In the genomic region with DNA sequence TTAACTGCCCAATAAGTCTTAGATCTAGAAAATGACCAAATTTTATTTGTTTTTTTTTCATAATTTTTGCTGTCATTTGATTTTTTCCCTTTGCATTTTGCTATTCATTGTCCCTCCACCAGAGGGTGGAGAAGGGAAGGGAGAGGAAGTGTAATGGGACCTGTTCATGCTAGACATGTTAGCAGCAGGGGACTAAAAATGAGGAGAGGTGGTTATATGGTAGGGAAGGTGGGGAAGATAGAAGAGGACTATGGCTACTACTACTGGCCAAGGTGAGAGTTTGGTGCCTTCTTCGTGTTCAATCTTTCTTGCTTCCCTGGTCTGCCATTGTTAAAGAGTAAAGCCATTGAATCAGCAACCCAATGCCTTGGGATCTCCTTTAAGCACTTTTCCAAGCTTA, we compare ENCODE assay signal across 9 cellular contexts. TPM values are rescaled to one million over a fixed set of nuclear protein-coding genes. Genes with fewer than 3 reads are reported as not detected.
DNase-seq lines count a peak whose midpoint lies in the region; ATAC-seq, FAIRE-seq and TF ChIP-seq lines count a peak whose summit lies in the region.
"Had no signal": no experiment of that assay in that cellular context is flagged by ENCODE, and none has a peak within 500 bp of the region (broad histone marks: within the 10 kb centered on the region; RNA-seq: fewer than 3 reads in every experiment).

No MANE protein-coding gene starts in this region.

- H3K4me1 Mint-ChIP-seq in H9, result peaks cover 3 to 9% of the 10 kb centered on the region in 2 experiments
- no peaks in the 10 kb centered on the region for H3K4me1 Mint-ChIP-seq in stimulated activated naive CD8-positive, alpha-beta T cell treated with anti-CD3 and anti-CD28 coated beads, Interleukin-15, amount 100 ng/mL, for 72 hours

- no peak overlapping the region for H2BK12ac ChIP-seq in H9 (ENCODE audit: insufficient read length, low read depth, low read length)

- H2AFZ ChIP-seq in H9 (ENCODE audit: low read length), result no peak overlapping the region

- no peak overlapping the region for H3K27ac ChIP-seq in C4-2B
- no peak overlapping the region for H3K27ac ChIP-seq in H9 (ENCODE audit: insufficient read length, low read depth, low read length)
- H3K27ac ChIP-seq in RWPE2 (ENCODE audit: poor library complexity, severe bottlenecking), result no peak overlapping the region

- no peak overlapping the region for H2BK5ac ChIP-seq in H9 (ENCODE audit: insufficient read length, low read length)

- H3K4ac ChIP-seq in H9 (ENCODE audit: low read depth, low read length), result no peak overlapping the region

- peak; percentile 5 for FAIRE-seq in urothelium cell line (lab: Jason Lieb, UNC)
- FAIRE-seq: endometrium had no signal

- ATAC-seq in RWPE2 (ENCODE audit: low read depth) (peak; percentile 75), HG03354 (IDR thresholded peaks at IDR 0.05; ENCODE audit: poor library complexity, severe bottlenecking, unreplicated experiment) (no peak), HG03025 (IDR thresholded peaks at IDR 0.05; ENCODE audit: low FRiP score, unreplicated experiment) (no peak)
- no peak for ATAC-seq in stimulated activated naive CD8-positive, alpha-beta T cell treated with anti-CD3 and anti-CD28 coated beads, Interleukin-15, amount 100 ng/mL, for 72 hours

- H2BK20ac ChIP-seq in H9 (ENCODE audit: low read depth, low read length, poor library complexity, severe bottlenecking), result no peak overlapping the region

- H3K79me1 ChIP-seq in H9 (ENCODE audit: insufficient read depth, low read depth, low read length, poor library complexity, severe bottlenecking), result no peaks in the 10 kb centered on the region

- H3K79me2 ChIP-seq in H9 (ENCODE audit: insufficient read depth, low read length), result no peaks in the 10 kb centered on the region

- H2AK5ac ChIP-seq in H9 (ENCODE audit: insufficient read length, low read length), result no peak overlapping the region

- no peaks in the 10 kb centered on the region for H3K23me2 ChIP-seq in H9 (ENCODE audit: insufficient read length, low read depth, low read length, poor library complexity, severe bottlenecking)

- no peak overlapping the region for H2BK120ac ChIP-seq in H9 (ENCODE audit: low read depth, low read length, poor library complexity, severe bottlenecking)

- H3K27me3 ChIP-seq in H9 (ENCODE audit: insufficient read depth, low read length), result no peaks in the 10 kb centered on the region
- no peaks in the 10 kb centered on the region for H3K27me3 ChIP-seq in RWPE2 (ENCODE audit: insufficient read depth, poor library complexity, severe bottlenecking)

- no peak overlapping the region for H3K9ac ChIP-seq in H9 (ENCODE audit: extremely low read depth, insufficient read length, low read length)

- WGBS in H9 (ENCODE audit: extremely low coverage, insufficient read length, low lambda C conversion rate), result no CpG with 5 or more reads among the region's 1 CpG

- no peak overlapping the region for H3K4me3 Mint-ChIP-seq in H9
- no peak overlapping the region for H3K4me3 Mint-ChIP-seq in stimulated activated naive CD8-positive, alpha-beta T cell treated with anti-CD3 and anti-CD28 coated beads, Interleukin-15, amount 100 ng/mL, for 72 hours

- no peak overlapping the region for H3K56ac ChIP-seq in H9 (ENCODE audit: insufficient read length, low read depth, low read length)

- H3K9me3 Mint-ChIP-seq in H9, result no peaks in the 10 kb centered on the region
- no peaks in the 10 kb centered on the region for H3K9me3 Mint-ChIP-seq in stimulated activated naive CD8-positive, alpha-beta T cell treated with anti-CD3 and anti-CD28 coated beads, Interleukin-15, amount 100 ng/mL, for 72 hours

- H3T11ph ChIP-seq in H9 (ENCODE audit: low read length), result no peak overlapping the region

- TF ChIP-seq CTCF in C4-2B (conservative IDR thresholded peaks at IDR 0.05) (peak; percentile 74), H9 (conservative IDR thresholded peaks at IDR 0.05) (peak; percentile 83), RWPE2 (IDR thresholded peaks at IDR 0.05; ENCODE audit: poor library complexity, severe bottlenecking) (peak; percentile 96)

- H3K23ac ChIP-seq in H9 (ENCODE audit: insufficient read length, low read depth, low read length), result no peak overlapping the region

- no peak overlapping the region for H4K8ac ChIP-seq in H9 (replicated peaks; ENCODE audit: insufficient read length, low read depth, low read length)

- H2BK15ac ChIP-seq in H9 (ENCODE audit: low read depth, low read length), result no peak overlapping the region

- no peak overlapping the region for H4K5ac ChIP-seq in H9 (ENCODE audit: insufficient read length, low read depth, low read length)

- no peak overlapping the region for H3K27ac Mint-ChIP-seq in H9
- no peak overlapping the region for H3K27ac Mint-ChIP-seq in stimulated activated naive CD8-positive, alpha-beta T cell treated with anti-CD3 and anti-CD28 coated beads, Interleukin-15, amount 100 ng/mL, for 72 hours

- H3K27me3 Mint-ChIP-seq in H9 (ENCODE audit: low read depth), result peaks cover 5% of the 10 kb centered on the region
- peaks cover 25% of the 10 kb centered on the region for H3K27me3 Mint-ChIP-seq in stimulated activated naive CD8-positive, alpha-beta T cell treated with anti-CD3 and anti-CD28 coated beads, Interleukin-15, amount 100 ng/mL, for 72 hours

- H3K36me3 Mint-ChIP-seq in H9 (ENCODE audit: insufficient read depth in 1 of 3, low read depth in 3 of 3), result no peaks in the 10 kb centered on the region

- no peak overlapping the region for H3K14ac ChIP-seq in H9 (ENCODE audit: insufficient read depth, low read length)

- H4K91ac ChIP-seq in H9 (ENCODE audit: insufficient read length, low read depth, low read length), result no peak overlapping the region

- H3K36me3 ChIP-seq in RWPE2 (ENCODE audit: low read depth), result no peaks in the 10 kb centered on the region

- no peak overlapping the region for H3K18ac ChIP-seq in H9 (ENCODE audit: insufficient read length, low read depth, low read length)

- H3K9me3 ChIP-seq in H9 (ENCODE audit: control insufficient read depth, low read depth, low read length) (no peaks in the 10 kb centered on the region), RWPE2 (ENCODE audit: severe bottlenecking) (peaks cover 2% of the 10 kb centered on the region)

- no peak for DNase-seq in H9
- no peak for DNase-seq in RWPE2 (ENCODE audit: low spot score)
- DNase-seq in glomerular visceral epithelial cell (ENCODE audit: extremely low spot score), result peak; percentile 17
- DNase-seq in urothelium cell line (ENCODE audit: low spot score), result peak; percentile 31
- DNase-seq in stimulated activated naive CD8-positive, alpha-beta T cell treated with anti-CD3 and anti-CD28 coated beads, Interleukin-15, amount 100 ng/mL, for 72 hours, result no peak

- no peaks in the 10 kb centered on the region for H3K4me1 ChIP-seq in H9 (ENCODE audit: insufficient read depth, low read length)
- H3K4me1 ChIP-seq in RWPE2 (ENCODE audit: insufficient read depth, poor library complexity, severe bottlenecking), result no peaks in the 10 kb centered on the region

- no peaks in the 10 kb centered on the region for H4K20me1 ChIP-seq in H9 (ENCODE audit: control insufficient read depth, insufficient read depth, insufficient read length)

- no peak overlapping the region for H3K4me3 ChIP-seq in RWPE2 (ENCODE audit: severe bottlenecking)

- H3K4me2 ChIP-seq in H9 (ENCODE audit: insufficient read depth, insufficient read length, low read length), result no peak overlapping the region

RNA-seq across cellular contexts. Expression of a gene that starts 6.4 kb away (rescaled TPM):
- 0.31 and 0.52 TPM in 2 replicates for total RNA-seq in H9 (2021)

Comparison
In these comparisons a context has a peak if more than half of its experiments do, and no peak if none do; other contexts are left out.
1. DNase-seq: peak in glomerular visceral epithelial cell (single experiment) and urothelium cell line (single experiment); none in H9 (single experiment), RWPE2 (single experiment) and stimulated activated naive CD8-positive, alpha-beta T cell treated with anti-CD3 and anti-CD28 coated beads, Interleukin-15, amount 100 ng/mL, for 72 hours (0 of 2).
2. Peak in every context shown above with its lines, with median percentiles within 50 percentile points of each other: CTCF ChIP-seq.